In the genomic region with DNA sequence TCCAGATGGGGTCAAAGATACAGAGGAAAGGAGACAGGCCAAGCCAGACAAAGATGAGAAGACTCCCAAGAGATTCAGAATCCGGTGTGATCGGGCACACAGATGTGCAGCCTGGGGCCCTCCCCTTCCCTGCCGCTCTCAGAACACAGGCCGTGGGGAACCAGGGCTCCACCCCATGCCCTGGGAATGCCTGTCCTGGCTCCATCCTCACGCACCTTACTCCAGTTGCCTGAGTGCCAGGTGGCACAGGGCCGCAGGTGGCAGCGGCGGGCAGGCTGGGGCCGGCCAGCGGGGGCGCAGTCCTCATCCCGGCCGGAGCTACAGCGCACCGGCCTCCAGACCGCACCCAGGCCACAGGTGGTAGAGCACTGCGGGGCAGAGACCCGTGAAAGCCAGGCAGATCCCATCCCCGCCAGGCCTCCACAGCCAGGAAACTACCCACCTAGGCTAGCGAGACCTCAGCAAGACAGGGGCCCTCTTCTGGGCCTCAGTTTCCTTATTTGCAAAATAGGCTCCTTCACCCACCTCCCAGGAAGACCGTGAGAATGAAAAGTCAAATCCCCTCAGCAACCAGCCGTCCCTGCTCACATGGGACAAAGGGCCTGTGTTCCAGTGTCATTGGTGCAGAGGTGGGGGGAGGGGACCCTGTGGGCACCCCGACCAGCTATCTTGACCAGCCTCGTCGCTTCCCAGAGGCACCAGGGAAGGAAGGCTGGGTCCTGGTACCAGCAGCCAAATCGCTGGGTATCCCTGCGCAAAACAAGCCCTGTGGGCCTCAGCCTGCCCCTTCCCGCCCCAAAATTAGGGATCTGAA, we compare ENCODE assay signal across 8 cellular contexts. TPM values are rescaled to one million over a fixed set of nuclear protein-coding genes. Genes with fewer than 3 reads are reported as not detected.
DNase-seq lines count a peak whose midpoint lies in the region; ATAC-seq and TF ChIP-seq lines count a peak whose summit lies in the region.
"Not testable (repeated sequence)": the region's sequence is repeated elsewhere in the genome, so short reads cannot be mapped to it uniquely, and the experiment has no call there.

No MANE protein-coding gene starts in this region.

- 86% methylated on average over 20 of the region's 28 CpGs for WGBS in mesenchymal stem cell

- H3K4me1 Mint-ChIP-seq in stimulated activated naive B cell treated with anti-CD40 and anti-IgM and Interleukin-4, amounts not matched to agents 10 μg/mL and 1 μg/mL and 100 μg/mL, for 72 hours, result peaks cover 31 to 52% of the 10 kb centered on the region in 2 donors

- peak; percentile 33 for DNase-seq in COLO668 (lab: John Stamatoyannopoulos, UW; ENCODE audit: unreplicated experiment)
- DNase-seq in Karpas-422, result peak; percentile 58
- DNase-seq in Peyer's patch, result peak in 2 of 3 donors; percentile 37 to 41
- DNase-seq in right atrium auricular region (ENCODE audit: low spot score), result peak; percentile 54
- DNase-seq in mesenchymal stem cell; stimulated activated naive B cell treated with anti-CD40 and anti-IgM and Interleukin-4, amounts not matched to agents 10 μg/mL and 1 μg/mL and 100 μg/mL, for 72 hours: not testable (repeated sequence)
- peak; percentile 30 for DNase-seq in pons (ENCODE audit: low spot score)

- not testable (repeated sequence) for H2BK120ac ChIP-seq in mesenchymal stem cell (ENCODE audit: low read depth, low read length)

- H3K4me1 ChIP-seq in Karpas-422 (ENCODE audit: low read length) (peaks cover 50% of the 10 kb centered on the region), Peyer's patch (peaks cover 0 to 23% (median 6%) of the 10 kb centered on the region in 4 donors), right atrium auricular region (peaks cover 0 to 58% of the 10 kb centered on the region in 2 donors), mesenchymal stem cell (ENCODE audit: control insufficient read depth, insufficient read depth, low read depth, low read length) (peaks cover 38% of the 10 kb centered on the region)

- peak; percentile 20 for ATAC-seq in esophagus mucosa
- not testable (repeated sequence) for ATAC-seq in stimulated activated naive B cell treated with anti-CD40 and anti-IgM and Interleukin-4, amounts not matched to agents 10 μg/mL and 1 μg/mL and 100 μg/mL, for 72 hours (replicated peaks)

- H3K9me3 Mint-ChIP-seq in stimulated activated naive B cell treated with anti-CD40 and anti-IgM and Interleukin-4, amounts not matched to agents 10 μg/mL and 1 μg/mL and 100 μg/mL, for 72 hours, result not testable (repeated sequence)

- peak overlapping the region; percentile 23 for H3K4me2 ChIP-seq in Karpas-422 (ENCODE audit: low read depth, low read length, poor library complexity, severe bottlenecking)
- not testable (repeated sequence) for H3K4me2 ChIP-seq in mesenchymal stem cell (ENCODE audit: low read length, poor library complexity, severe bottlenecking)

- not testable (repeated sequence) for TF ChIP-seq POLR2A in Peyer's patch (IDR thresholded peaks at IDR 0.05)

- H3K4ac ChIP-seq in mesenchymal stem cell (ENCODE audit: low read depth in 1 of 2, low read length in 2 of 2), result not testable (repeated sequence)

- not testable (repeated sequence) for H4K8ac ChIP-seq in mesenchymal stem cell (ENCODE audit: low read length)

- not testable (repeated sequence) for H3K27ac ChIP-seq in Karpas-422 (ENCODE audit: low read length); Peyer's patch; mesenchymal stem cell (ENCODE audit: low read length, poor library complexity, severe bottlenecking)
- H3K27ac ChIP-seq in right atrium auricular region, result peak overlapping the region; percentile 29 to 67

- peak overlapping the region; percentile 27 for H4K91ac ChIP-seq in mesenchymal stem cell (ENCODE audit: low read length)

- H2BK12ac ChIP-seq in mesenchymal stem cell (ENCODE audit: low read length in 2 of 2), result not testable (repeated sequence)

- H3K36me3 Mint-ChIP-seq in stimulated activated naive B cell treated with anti-CD40 and anti-IgM and Interleukin-4, amounts not matched to agents 10 μg/mL and 1 μg/mL and 100 μg/mL, for 72 hours, result not testable (repeated sequence)

- H3K36me3 ChIP-seq in Karpas-422 (ENCODE audit: insufficient read depth, low read length); Peyer's patch; right atrium auricular region: not testable (repeated sequence)
- H3K36me3 ChIP-seq in mesenchymal stem cell (ENCODE audit: control insufficient read depth in 1 of 2, insufficient read depth in 2 of 2, low read depth in 1 of 2, low read length in 2 of 2), result peaks cover 0 to 20% of the 10 kb centered on the region in 2 experiments

- not testable (repeated sequence) for H3K4me3 Mint-ChIP-seq in stimulated activated naive B cell treated with anti-CD40 and anti-IgM and Interleukin-4, amounts not matched to agents 10 μg/mL and 1 μg/mL and 100 μg/mL, for 72 hours

- not testable (repeated sequence) for H2AK5ac ChIP-seq in mesenchymal stem cell (ENCODE audit: low read length, severe bottlenecking)

- H3K9me2 ChIP-seq in Karpas-422 (replicated peaks; ENCODE audit: insufficient read depth, low read length), result not testable (repeated sequence)

- H3K4me3 ChIP-seq in Karpas-422 (ENCODE audit: low read length); Peyer's patch; right atrium auricular region; mesenchymal stem cell (ENCODE audit: insufficient read depth in 1 of 2, low read depth in 1 of 2, low read length in 2 of 2): not testable (repeated sequence)

- not testable (repeated sequence) for H2AFZ ChIP-seq in Karpas-422 (ENCODE audit: low read length); mesenchymal stem cell (ENCODE audit: low read depth, low read length)

- H3K79me1 ChIP-seq in mesenchymal stem cell (replicated peaks; ENCODE audit: low read length, poor library complexity, severe bottlenecking), result not testable (repeated sequence)

- not testable (repeated sequence) for H3K23ac ChIP-seq in mesenchymal stem cell (ENCODE audit: low read length in 2 of 2)

- peak overlapping the region; percentile 35; the same call in 1 of the 2 replicates for H3K9ac ChIP-seq in Karpas-422 (ENCODE audit: low read length)
- not testable (repeated sequence) for H3K9ac ChIP-seq in mesenchymal stem cell (ENCODE audit: low read length)

- not testable (repeated sequence) for H4K20me1 ChIP-seq in Karpas-422 (ENCODE audit: insufficient read depth, low read depth, low read length)

- not testable (repeated sequence) for H3K14ac ChIP-seq in mesenchymal stem cell (ENCODE audit: low read length in 2 of 2)

- H3K27me3 ChIP-seq in Karpas-422 (ENCODE audit: low read length); Peyer's patch; right atrium auricular region; mesenchymal stem cell (ENCODE audit: control insufficient read depth in 1 of 2, insufficient read depth in 1 of 2, low read length in 2 of 2): not testable (repeated sequence)

- H3K9me3 ChIP-seq in Karpas-422 (ENCODE audit: low read length); Peyer's patch; right atrium auricular region; mesenchymal stem cell (ENCODE audit: control insufficient read depth, low read length): not testable (repeated sequence)

- H3K18ac ChIP-seq in mesenchymal stem cell (ENCODE audit: low read depth in 1 of 2, low read length in 2 of 2), result not testable (repeated sequence)

- H2BK5ac ChIP-seq in mesenchymal stem cell (ENCODE audit: low read depth, low read length, poor library complexity, severe bottlenecking), result not testable (repeated sequence)

- TF ChIP-seq CTCF in Peyer's patch (IDR thresholded peaks at IDR 0.05); right atrium auricular region (IDR thresholded peaks at IDR 0.05): not testable (repeated sequence)

- H2BK15ac ChIP-seq in mesenchymal stem cell (ENCODE audit: low read depth, poor library complexity, severe bottlenecking), result not testable (repeated sequence)

- H3K27ac Mint-ChIP-seq in stimulated activated naive B cell treated with anti-CD40 and anti-IgM and Interleukin-4, amounts not matched to agents 10 μg/mL and 1 μg/mL and 100 μg/mL, for 72 hours, result peak overlapping the region; percentile 84

- not testable (repeated sequence) for H3K79me2 ChIP-seq in Karpas-422 (ENCODE audit: low read length)

- H3K27me3 Mint-ChIP-seq in stimulated activated naive B cell treated with anti-CD40 and anti-IgM and Interleukin-4, amounts not matched to agents 10 μg/mL and 1 μg/mL and 100 μg/mL, for 72 hours, result not testable (repeated sequence)

RNA-seq across cellular contexts. Expression of gene ADAMTS7, which starts 46.7 kb away (rescaled TPM):
- 0.29 and 0.75 TPM in 2 replicates for total RNA-seq in Karpas-422 (2014; rRNA removed; shearing (Covaris generic); ENCODE audit: low replicate concordance)
- total RNA-seq in Peyer's patch (10 to 100 TPM in 1 of 4 donors, 1 to 10 TPM in 2, under 1 TPM in 1; 0.18 to 24.8 (median 2.0) TPM), esophagus mucosa (0.48 TPM), right atrium auricular region (10 to 100 TPM; 20.8 to 39.2 TPM)
- polyA plus RNA-seq in mesenchymal stem cell (2013, experiment 1 of 2), result 14.1 TPM
- 13.0 TPM for polyA plus RNA-seq in mesenchymal stem cell (2013, experiment 2 of 2)
